Comparison of ENCODE assay signal across 7 cellular contexts in the genomic region with DNA sequence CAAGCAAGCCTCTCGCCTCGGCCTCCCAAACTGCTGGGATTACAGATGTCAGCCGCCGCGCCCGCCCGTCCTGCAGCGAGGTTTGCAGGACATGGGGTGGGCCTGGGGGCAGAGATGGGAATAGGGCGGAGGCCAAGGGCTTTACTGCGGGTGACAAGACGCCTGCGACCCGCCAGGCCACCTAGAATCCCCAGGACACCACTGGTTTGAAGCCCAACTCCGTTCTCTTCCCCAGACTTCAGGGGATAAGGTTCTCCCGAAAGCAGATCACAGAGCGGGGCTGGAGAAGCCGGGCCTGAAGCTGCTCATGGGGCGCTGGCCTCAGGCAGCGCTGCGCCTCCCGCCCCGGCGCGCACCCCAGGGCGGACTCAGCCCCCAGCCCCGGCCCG. TPM values are rescaled to one million over a fixed set of nuclear protein-coding genes. Genes with fewer than 3 reads are reported as not detected.
DNase-seq lines count a peak whose midpoint lies in the region; ATAC-seq, FAIRE-seq and TF ChIP-seq lines count a peak whose summit lies in the region.

No MANE protein-coding gene starts in this region.

- TF ChIP-seq RAD21 in HepG2 (CRISPR knock-in tag; IDR thresholded peaks at IDR 0.05): no peak

- TF ChIP-seq CTCF in astrocyte of the spinal cord (IDR thresholded peaks at IDR 0.05; ENCODE audit: low read depth, low read length) (no peak), HepG2 (CRISPR knock-in tag; IDR thresholded peaks at IDR 0.05) (no peak), transverse colon (IDR thresholded peaks at IDR 0.05) (no peak)

- H3K36me3 ChIP-seq in HepG2 (replicated peaks in 1 of 2; ENCODE audit: control insufficient read depth in 1 of 2, insufficient read depth in 2 of 2, low read length in 2 of 2): peaks cover 6 to 31% of the 10 kb centered on the region in 2 experiments
- H3K36me3 ChIP-seq in transverse colon: peaks cover 0 to 16% (median 6%) of the 10 kb centered on the region in 4 donors

- peaks cover 27% of the 10 kb centered on the region for H3K79me2 ChIP-seq in HepG2 (ENCODE audit: insufficient read depth, low read length)

- FAIRE-seq in HepG2 (lab: Jason Lieb, UNC): no peak

- H3K4me2 ChIP-seq in HepG2 (ENCODE audit: low read depth, low read length): peak overlapping the region; percentile 85

- H3K4me1 ChIP-seq in HepG2 (ENCODE audit: insufficient read depth, low read length): peaks cover 69% of the 10 kb centered on the region
- H3K4me1 ChIP-seq in transverse colon: peaks cover 21 to 82% (median 55%) of the 10 kb centered on the region in 4 donors

- 0% methylated on average over 4 of the region's 27 CpGs for WGBS in HepG2 (ENCODE audit: low lambda C conversion rate)
- WGBS in transverse colon (ENCODE audit: low coverage in 1 of 2), 2 donors: 0 to 1% methylated on average over 7 to 25 of the region's 27 CpGs

- POLR2A ChIA-PET in HepG2 (lab: Yijun Ruan, JAX): interaction anchor here (3.2 to 16.1 kb wide), 3 partner anchors 12 to 23 kb away, joined by 39 to 264 read pairs (median 141); a partner anchor contains a TSS

- H3K4me3 ChIP-seq in astrocyte of the spinal cord (ENCODE audit: low read depth, low read length): peak overlapping the region; percentile 85
- peak overlapping the region; percentile 97 to 100 (median 98) for H3K4me3 ChIP-seq in HepG2 (replicated peaks in 1 of 3; ENCODE audit: insufficient read depth in 1 of 3, low read depth in 2 of 3, low read length in 3 of 3)
- H3K4me3 ChIP-seq in transverse colon: peak overlapping the region; percentile 62 to 98 (median 83)

- H3K9ac ChIP-seq in HepG2 (ENCODE audit: insufficient read depth, low read depth, low read length): peak overlapping the region; percentile 92

- BruUV-seq in HepG2 (replicated peaks; lab: Mats Ljungman, UMichigan): TSS peak; percentile 86

- ATAC-seq in GM19395 (IDR thresholded peaks at IDR 0.05; ENCODE audit: unreplicated experiment): peak; percentile 13
- peak; percentile 31 for ATAC-seq in HG03460 (IDR thresholded peaks at IDR 0.05; ENCODE audit: unreplicated experiment)
- ATAC-seq in HepG2: no peak

- DNase-seq in astrocyte of the spinal cord (ENCODE audit: low read depth, low spot score) (no peak), HepG2 (ENCODE audit: low spot score) (no peak), transverse colon (no peak), dedifferentiated amniotic fluid mesenchymal stem cell (ENCODE audit: extremely low spot score) (no peak), AG20443 (ENCODE audit: low spot score) (no peak)

- in situ Hi-C loops in astrocyte of the spinal cord (cut with HindIII; ENCODE audit: low sequenced_read_pairs): no loop called here
- in situ Hi-C loops in HepG2 (cut with HindIII; ENCODE audit: extremely low pct_ligation_motif_present, low pct_unique_long_range_greater_than_20kb): no loop called here
- in situ Hi-C loops in transverse colon (cut with MboI; ENCODE audit: low pct_ligation_motif_present in 1 of 4, low pct_unique_long_range_greater_than_20kb in 1 of 4, low sequenced_read_pairs in 3 of 4): no loop called here

- no peak for TF ChIP-seq EP300 in HepG2 (IDR thresholded peaks at IDR 0.05; ENCODE audit: low read depth in 2 of 2, low read length in 2 of 2)
- no peak for TF ChIP-seq EP300 in HepG2 (CRISPR knock-in tag; IDR thresholded peaks at IDR 0.05; ENCODE audit: borderline replicate concordance)
- TF ChIP-seq EP300 in transverse colon (IDR thresholded peaks at IDR 0.05; ENCODE audit: low read depth): no peak

- no peak for TF ChIP-seq POLR2A in HepG2 (IDR thresholded peaks at IDR 0.05; ENCODE audit: insufficient read depth in 1 of 2, low read depth in 2 of 2, low read length in 2 of 2)
- TF ChIP-seq POLR2A in transverse colon (IDR thresholded peaks at IDR 0.05): no peak

- no peaks in the 10 kb centered on the region for H3K9me3 ChIP-seq in HepG2 (ENCODE audit: low read length)
- no peaks in the 10 kb centered on the region for H3K9me3 ChIP-seq in transverse colon

- H3K27me3 ChIP-seq in HepG2 (ENCODE audit: control insufficient read depth in 1 of 2, insufficient read depth in 2 of 2, low read length in 2 of 2) (no peaks in the 10 kb centered on the region), transverse colon (peaks cover 11% of the 10 kb centered on the region)

- intact Hi-C loops in HepG2 (cut with micrococcal nuclease; ENCODE audit: unreplicated experiment) (loop anchor here (5.0 kb wide), 1 partner anchor 35 kb away; a partner anchor contains a TSS), transverse colon (cut with DNase I; ENCODE audit: low total_unique reads) (loop anchor here (5.0 kb wide), 1 partner anchor 1920 kb away; no protein-coding TSS in a partner anchor)

- H3K27ac ChIP-seq in HepG2 (ENCODE audit: extremely low read length, insufficient read depth, low read length): peak overlapping the region; percentile 83
- H3K27ac ChIP-seq in transverse colon: peak overlapping the region; percentile 88 to 94 (median 90)

- peaks cover 17% of the 10 kb centered on the region; the same call in 1 of the 2 replicates for H4K20me1 ChIP-seq in HepG2 (ENCODE audit: insufficient read depth, low read length)

- H2AFZ ChIP-seq in HepG2 (ENCODE audit: low read length): no peak overlapping the region

- CTCF ChIA-PET in HepG2 (lab: Yijun Ruan, JAX; ENCODE audit: low intra/inter-chr PET ratio, low total read pairs): no interaction called here

RNA-seq across cellular contexts. Expression of a gene that starts 0.4 kb away (rescaled TPM):
- total RNA-seq in HepG2 (2016; rRNA removed; fragmentation: Illumina TruSeq; extraction: Trizol) (114 and 146 TPM in 2 replicates), transverse colon (10 to 100 TPM in 3 of 4 donors, 1 to 10 TPM in 1; 9.7 to 66.6 (median 32.7) TPM)
- 37.0 and 48.5 TPM in 2 replicates for total RNA-seq in HepG2 (2016; cell fraction: cytosol; rRNA removed; fragmentation: Illumina TruSeq; extraction: Trizol; ENCODE audit: low read depth)
- 113 and 136 TPM in 2 replicates for total RNA-seq in HepG2 (2016; cell fraction: insoluble cytoplasmic fraction; rRNA removed; fragmentation: Illumina TruSeq; extraction: Trizol)
- 68.6 and 79.8 TPM in 2 replicates for total RNA-seq in HepG2 (2016; cell fraction: membrane; rRNA removed; fragmentation: Illumina TruSeq; extraction: Trizol)
- 34.9 and 39.5 TPM in 2 replicates for total RNA-seq in HepG2 (2016; cell fraction: nucleus; rRNA removed; fragmentation: Illumina TruSeq; extraction: Trizol)
- 104 and 115 TPM in 2 replicates for polyA plus RNA-seq in HepG2 (2011; rRNA removed)
- 35.1 and 78.0 TPM in 2 replicates for polyA plus RNA-seq in HepG2 (2011; cell fraction: cytosol; rRNA removed)
- polyA plus RNA-seq in HepG2 (2011; cell fraction: nucleus; rRNA removed): 44.7 and 47.4 TPM in 2 replicates
- polyA plus RNA-seq in HepG2 (2012): 57.4 and 93.8 TPM in 2 replicates
- 58.6 and 89.5 TPM in 2 replicates for polyA plus RNA-seq in HepG2 (2016; cell fraction: cytosol; fragmentation: Illumina TruSeq; extraction: Trizol; ENCODE audit: low read depth)
- polyA plus RNA-seq in HepG2 (2016; cell fraction: insoluble cytoplasmic fraction; fragmentation: Illumina TruSeq; extraction: Trizol; ENCODE audit: low read depth): 221 and 225 TPM in 2 replicates
- 90.2 and 102 TPM in 2 replicates for polyA plus RNA-seq in HepG2 (2016; cell fraction: membrane; fragmentation: Illumina TruSeq; extraction: Trizol; ENCODE audit: low read depth)
- 84.0 and 90.2 TPM in 2 replicates for polyA plus RNA-seq in HepG2 (2016; cell fraction: nucleus; fragmentation: Illumina TruSeq; extraction: Trizol; ENCODE audit: insufficient read depth, low read depth)
- polyA minus RNA-seq in HepG2 (2011; rRNA and poly(A)+ RNA removed; ENCODE audit: low replicate concordance): 129 and 143 TPM in 2 replicates
- polyA minus RNA-seq in HepG2 (2011; cell fraction: cytosol; rRNA and poly(A)+ RNA removed): 35.6 and 37.0 TPM in 2 replicates
- polyA minus RNA-seq in HepG2 (2011; cell fraction: nucleus; rRNA and poly(A)+ RNA removed): 27.3 and 33.1 TPM in 2 replicates

RNA-seq across cellular contexts. Expression of a gene that starts 0.7 kb away (rescaled TPM):
- total RNA-seq in HepG2 (2016; rRNA removed; fragmentation: Illumina TruSeq; extraction: Trizol) (13.2 and 31.7 TPM in 2 replicates), transverse colon (10 to 100 TPM; 25.1 to 75.0 (median 32.4) TPM)
- 8.9 and 10.0 TPM in 2 replicates for total RNA-seq in HepG2 (2016; cell fraction: cytosol; rRNA removed; fragmentation: Illumina TruSeq; extraction: Trizol; ENCODE audit: low read depth)
- 12.0 and 31.8 TPM in 2 replicates for total RNA-seq in HepG2 (2016; cell fraction: insoluble cytoplasmic fraction; rRNA removed; fragmentation: Illumina TruSeq; extraction: Trizol)
- 11.0 and 13.5 TPM in 2 replicates for total RNA-seq in HepG2 (2016; cell fraction: membrane; rRNA removed; fragmentation: Illumina TruSeq; extraction: Trizol)
- total RNA-seq in HepG2 (2016; cell fraction: nucleus; rRNA removed; fragmentation: Illumina TruSeq; extraction: Trizol): 26.1 and 32.6 TPM in 2 replicates
- polyA plus RNA-seq in HepG2 (2011; rRNA removed): 68.3 and 88.5 TPM in 2 replicates
- polyA plus RNA-seq in HepG2 (2011; cell fraction: cytosol; rRNA removed): 60.2 and 113 TPM in 2 replicates
- polyA plus RNA-seq in HepG2 (2011; cell fraction: nucleus; rRNA removed): 232 and 327 TPM in 2 replicates
- 22.7 and 28.5 TPM in 2 replicates for polyA plus RNA-seq in HepG2 (2012)
- 10.4 TPM in 2 replicates for polyA plus RNA-seq in HepG2 (2016; cell fraction: cytosol; fragmentation: Illumina TruSeq; extraction: Trizol; ENCODE audit: low read depth)
- polyA plus RNA-seq in HepG2 (2016; cell fraction: insoluble cytoplasmic fraction; fragmentation: Illumina TruSeq; extraction: Trizol; ENCODE audit: low read depth): 11.8 and 12.7 TPM in 2 replicates
- 8.5 and 12.0 TPM in 2 replicates for polyA plus RNA-seq in HepG2 (2016; cell fraction: membrane; fragmentation: Illumina TruSeq; extraction: Trizol; ENCODE audit: low read depth)
- polyA plus RNA-seq in HepG2 (2016; cell fraction: nucleus; fragmentation: Illumina TruSeq; extraction: Trizol; ENCODE audit: insufficient read depth, low read depth): 59.4 and 62.8 TPM in 2 replicates
- 59.6 and 124 TPM in 2 replicates for polyA minus RNA-seq in HepG2 (2011; rRNA and poly(A)+ RNA removed; ENCODE audit: low replicate concordance)
- 24.9 and 25.9 TPM in 2 replicates for polyA minus RNA-seq in HepG2 (2011; cell fraction: cytosol; rRNA and poly(A)+ RNA removed)
- 16.4 and 16.9 TPM in 2 replicates for polyA minus RNA-seq in HepG2 (2011; cell fraction: nucleus; rRNA and poly(A)+ RNA removed)

RNA-seq across cellular contexts. Expression of a gene that starts 9.2 kb away (rescaled TPM):
- 54.0 and 125 TPM in 2 replicates for total RNA-seq in HepG2 (2016; rRNA removed; fragmentation: Illumina TruSeq; extraction: Trizol)
- 31.5 and 37.4 TPM in 2 replicates for total RNA-seq in HepG2 (2016; cell fraction: cytosol; rRNA removed; fragmentation: Illumina TruSeq; extraction: Trizol; ENCODE audit: low read depth)
- total RNA-seq in HepG2 (2016; cell fraction: insoluble cytoplasmic fraction; rRNA removed; fragmentation: Illumina TruSeq; extraction: Trizol): 60.0 and 126 TPM in 2 replicates
- 34.7 and 43.1 TPM in 2 replicates for total RNA-seq in HepG2 (2016; cell fraction: membrane; rRNA removed; fragmentation: Illumina TruSeq; extraction: Trizol)
- 93.4 and 110 TPM in 2 replicates for total RNA-seq in HepG2 (2016; cell fraction: nucleus; rRNA removed; fragmentation: Illumina TruSeq; extraction: Trizol)
- polyA plus RNA-seq in HepG2 (2011; rRNA removed): 197 and 287 TPM in 2 replicates
- 200 and 252 TPM in 2 replicates for polyA plus RNA-seq in HepG2 (2011; cell fraction: cytosol; rRNA removed)
- polyA plus RNA-seq in HepG2 (2011; cell fraction: nucleus; rRNA removed): 375 and 396 TPM in 2 replicates
- 93.8 and 141 TPM in 2 replicates for polyA plus RNA-seq in HepG2 (2012)
- 36.4 and 45.9 TPM in 2 replicates for polyA plus RNA-seq in HepG2 (2016; cell fraction: cytosol; fragmentation: Illumina TruSeq; extraction: Trizol; ENCODE audit: low read depth)
- polyA plus RNA-seq in HepG2 (2016; cell fraction: insoluble cytoplasmic fraction; fragmentation: Illumina TruSeq; extraction: Trizol; ENCODE audit: low read depth): 54.8 and 63.7 TPM in 2 replicates
- polyA plus RNA-seq in HepG2 (2016; cell fraction: membrane; fragmentation: Illumina TruSeq; extraction: Trizol; ENCODE audit: low read depth): 41.9 and 45.5 TPM in 2 replicates
- 208 and 218 TPM in 2 replicates for polyA plus RNA-seq in HepG2 (2016; cell fraction: nucleus; fragmentation: Illumina TruSeq; extraction: Trizol; ENCODE audit: insufficient read depth, low read depth)
- 312 and 492 TPM in 2 replicates for polyA minus RNA-seq in HepG2 (2011; rRNA and poly(A)+ RNA removed; ENCODE audit: low replicate concordance)
- 90.0 and 90.8 TPM in 2 replicates for polyA minus RNA-seq in HepG2 (2011; cell fraction: cytosol; rRNA and poly(A)+ RNA removed)
- polyA minus RNA-seq in HepG2 (2011; cell fraction: nucleus; rRNA and poly(A)+ RNA removed): 60.9 and 80.8 TPM in 2 replicates
- total RNA-seq in transverse colon: 100 to 1,000 TPM; 252 to 650 (median 429) TPM

RNA-seq across cellular contexts. Expression of a gene that starts 14.3 kb away (rescaled TPM):
- total RNA-seq in HepG2 (2016; rRNA removed; fragmentation: Illumina TruSeq; extraction: Trizol): 8.9 and 14.9 TPM in 2 replicates
- 5.5 and 5.9 TPM in 2 replicates for total RNA-seq in HepG2 (2016; cell fraction: cytosol; rRNA removed; fragmentation: Illumina TruSeq; extraction: Trizol; ENCODE audit: low read depth)
- total RNA-seq in HepG2 (2016; cell fraction: insoluble cytoplasmic fraction; rRNA removed; fragmentation: Illumina TruSeq; extraction: Trizol): 8.5 and 12.6 TPM in 2 replicates
- 6.6 and 10.0 TPM in 2 replicates for total RNA-seq in HepG2 (2016; cell fraction: membrane; rRNA removed; fragmentation: Illumina TruSeq; extraction: Trizol)
- 10.8 and 16.7 TPM in 2 replicates for total RNA-seq in HepG2 (2016; cell fraction: nucleus; rRNA removed; fragmentation: Illumina TruSeq; extraction: Trizol)
- polyA plus RNA-seq in HepG2 (2011; rRNA removed): 21.0 and 27.7 TPM in 2 replicates
- polyA plus RNA-seq in HepG2 (2011; cell fraction: cytosol; rRNA removed): 9.8 and 16.5 TPM in 2 replicates
- polyA plus RNA-seq in HepG2 (2011; cell fraction: nucleus; rRNA removed): 278 and 343 TPM in 2 replicates
- polyA plus RNA-seq in HepG2 (2012): 10.5 and 14.8 TPM in 2 replicates
- 8.3 and 10.9 TPM in 2 replicates for polyA plus RNA-seq in HepG2 (2016; cell fraction: cytosol; fragmentation: Illumina TruSeq; extraction: Trizol; ENCODE audit: low read depth)
- polyA plus RNA-seq in HepG2 (2016; cell fraction: insoluble cytoplasmic fraction; fragmentation: Illumina TruSeq; extraction: Trizol; ENCODE audit: low read depth): 14.8 and 17.4 TPM in 2 replicates
- polyA plus RNA-seq in HepG2 (2016; cell fraction: membrane; fragmentation: Illumina TruSeq; extraction: Trizol; ENCODE audit: low read depth): 11.2 and 14.5 TPM in 2 replicates
- polyA plus RNA-seq in HepG2 (2016; cell fraction: nucleus; fragmentation: Illumina TruSeq; extraction: Trizol; ENCODE audit: insufficient read depth, low read depth): 48.6 and 55.2 TPM in 2 replicates
- 3.4 and 13.9 TPM in 2 replicates for polyA minus RNA-seq in HepG2 (2011; rRNA and poly(A)+ RNA removed; ENCODE audit: low replicate concordance)
- polyA minus RNA-seq in HepG2 (2011; cell fraction: cytosol; rRNA and poly(A)+ RNA removed): 7.5 and 8.4 TPM in 2 replicates
- polyA minus RNA-seq in HepG2 (2011; cell fraction: nucleus; rRNA and poly(A)+ RNA removed): 22.7 and 23.2 TPM in 2 replicates
- total RNA-seq in transverse colon: 100 to 1,000 TPM in 3 of 4 donors, 10 to 100 TPM in 1; 82.7 to 373 (median 210) TPM

RNA-seq across cellular contexts. Expression of a gene that starts 23.3 kb away (rescaled TPM):
- total RNA-seq in HepG2 (2016; rRNA removed; fragmentation: Illumina TruSeq; extraction: Trizol) (4.8 and 10.5 TPM in 2 replicates), transverse colon (100 to 1,000 TPM in 3 of 4 donors, 10 to 100 TPM in 1; 61.7 to 821 (median 134) TPM)
- 3.8 and 4.1 TPM in 2 replicates for total RNA-seq in HepG2 (2016; cell fraction: cytosol; rRNA removed; fragmentation: Illumina TruSeq; extraction: Trizol; ENCODE audit: low read depth)
- 4.0 and 11.4 TPM in 2 replicates for total RNA-seq in HepG2 (2016; cell fraction: insoluble cytoplasmic fraction; rRNA removed; fragmentation: Illumina TruSeq; extraction: Trizol)
- 4.4 and 5.4 TPM in 2 replicates for total RNA-seq in HepG2 (2016; cell fraction: membrane; rRNA removed; fragmentation: Illumina TruSeq; extraction: Trizol)
- 17.2 and 23.5 TPM in 2 replicates for total RNA-seq in HepG2 (2016; cell fraction: nucleus; rRNA removed; fragmentation: Illumina TruSeq; extraction: Trizol)
- polyA plus RNA-seq in HepG2 (2011; rRNA removed): 43.2 and 58.1 TPM in 2 replicates
- 7.3 and 12.8 TPM in 2 replicates for polyA plus RNA-seq in HepG2 (2011; cell fraction: cytosol; rRNA removed)
- polyA plus RNA-seq in HepG2 (2011; cell fraction: nucleus; rRNA removed): 830 and 954 TPM in 2 replicates
- polyA plus RNA-seq in HepG2 (2012): 70.1 and 82.8 TPM in 2 replicates
- 4.8 and 6.6 TPM in 2 replicates for polyA plus RNA-seq in HepG2 (2016; cell fraction: cytosol; fragmentation: Illumina TruSeq; extraction: Trizol; ENCODE audit: low read depth)
- polyA plus RNA-seq in HepG2 (2016; cell fraction: insoluble cytoplasmic fraction; fragmentation: Illumina TruSeq; extraction: Trizol; ENCODE audit: low read depth): 14.6 and 20.2 TPM in 2 replicates
- polyA plus RNA-seq in HepG2 (2016; cell fraction: membrane; fragmentation: Illumina TruSeq; extraction: Trizol; ENCODE audit: low read depth): 7.5 and 10.2 TPM in 2 replicates
- 77.9 and 79.1 TPM in 2 replicates for polyA plus RNA-seq in HepG2 (2016; cell fraction: nucleus; fragmentation: Illumina TruSeq; extraction: Trizol; ENCODE audit: insufficient read depth, low read depth)
- polyA minus RNA-seq in HepG2 (2011; rRNA and poly(A)+ RNA removed; ENCODE audit: low replicate concordance): 60.4 and 150 TPM in 2 replicates
- polyA minus RNA-seq in HepG2 (2011; cell fraction: cytosol; rRNA and poly(A)+ RNA removed): 24.0 and 31.5 TPM in 2 replicates
- 135 and 151 TPM in 2 replicates for polyA minus RNA-seq in HepG2 (2011; cell fraction: nucleus; rRNA and poly(A)+ RNA removed)
